22 cellular contexts compared by ENCODE assay signal in genomic region chr5:77748160-77748559, GRCh38. TPM values are rescaled to one million over a fixed set of nuclear protein-coding genes. Genes with fewer than 3 reads are reported as not detected.
DNase-seq lines count a peak whose midpoint lies in the region; FAIRE-seq and TF ChIP-seq lines count a peak whose summit lies in the region.
"Had no signal": no experiment of that assay in that cellular context is flagged by ENCODE, and none has a peak within 500 bp of the region (broad histone marks: within the 10 kb centered on the region; RNA-seq: fewer than 3 reads in every experiment).

No MANE protein-coding gene starts in this region.

- H3K4me1 Mint-ChIP-seq in mesothelial cell of epicardium = peaks cover 12% of the 10 kb centered on the region
- peaks cover 26% of the 10 kb centered on the region for H3K4me1 Mint-ChIP-seq in activated T-helper 2 cell treated with anti-CD3 and anti-CD28 coated beads, Interferon-gamma antibody, Interleukin-2, Interleukin-4, amounts not matched to agents 10 μg/mL and 5 μg/mL and 100 μg/mL, durations not matched to agents 14 hours and 24 hours and 36 hours (ENCODE audit: low read depth)

- no peak overlapping the region for H3K27ac ChIP-seq in substantia nigra (ENCODE audit: low read depth, low read length, poor library complexity, severe bottlenecking)
- H3K27ac ChIP-seq: RWPE1 had no signal

- FAIRE-seq in D721Med (lab: Jason Lieb, UNC) = peak; percentile 11

- H3K27me3 Mint-ChIP-seq in mesothelial cell of epicardium (ENCODE audit: low read depth) = no peaks in the 10 kb centered on the region
- H3K27me3 Mint-ChIP-seq in activated T-helper 2 cell treated with anti-CD3 and anti-CD28 coated beads, Interferon-gamma antibody, Interleukin-2, Interleukin-4, amounts not matched to agents 10 μg/mL and 5 μg/mL and 100 μg/mL, durations not matched to agents 14 hours and 24 hours and 36 hours (ENCODE audit: low read depth) = no peaks in the 10 kb centered on the region

- intact Hi-C loops in activated T-helper 2 cell treated with anti-CD3 and anti-CD28 coated beads, Interferon-gamma antibody, Interleukin-2, Interleukin-4, amounts not matched to agents 10 μg/mL and 5 μg/mL and 100 μg/mL, durations not matched to agents 14 hours and 24 hours and 36 hours (cut with micrococcal nuclease) = no loop called here

- peaks cover 13% of the 10 kb centered on the region for H3K36me3 Mint-ChIP-seq in mesothelial cell of epicardium
- peaks cover 22% of the 10 kb centered on the region for H3K36me3 Mint-ChIP-seq in activated T-helper 2 cell treated with anti-CD3 and anti-CD28 coated beads, Interferon-gamma antibody, Interleukin-2, Interleukin-4, amounts not matched to agents 10 μg/mL and 5 μg/mL and 100 μg/mL, durations not matched to agents 14 hours and 24 hours and 36 hours (ENCODE audit: low read depth)

- H3K27ac Mint-ChIP-seq in mesothelial cell of epicardium = peak overlapping the region; percentile 39
- no peak overlapping the region for H3K27ac Mint-ChIP-seq in activated T-helper 2 cell treated with anti-CD3 and anti-CD28 coated beads, Interferon-gamma antibody, Interleukin-2, Interleukin-4, amounts not matched to agents 10 μg/mL and 5 μg/mL and 100 μg/mL, durations not matched to agents 14 hours and 24 hours and 36 hours
- H3K27ac Mint-ChIP-seq: CD14-positive monocyte had no signal

- TF ChIP-seq CTCF in D721Med (IDR thresholded peaks at IDR 0.05; ENCODE audit: insufficient read depth, missing control alignments) (no peak), mesothelial cell of epicardium (IDR thresholded peaks at IDR 0.05; ENCODE audit: unreplicated experiment) (no peak)

- H3K4me3 Mint-ChIP-seq in mesothelial cell of epicardium = no peak overlapping the region
- no peak overlapping the region for H3K4me3 Mint-ChIP-seq in activated T-helper 2 cell treated with anti-CD3 and anti-CD28 coated beads, Interferon-gamma antibody, Interleukin-2, Interleukin-4, amounts not matched to agents 10 μg/mL and 5 μg/mL and 100 μg/mL, durations not matched to agents 14 hours and 24 hours and 36 hours (ENCODE audit: low read depth)
- H3K4me3 Mint-ChIP-seq: CD14-positive monocyte had no signal

- DNase-seq in NCI-H146 (lab: John Stamatoyannopoulos, UW) = peak; percentile 7
- no peak for DNase-seq in NCI-H146 treated with DMSO at 0.1 percent for 48 hours (lab: John Stamatoyannopoulos, UW; ENCODE audit: unreplicated experiment)
- DNase-seq in D721Med (ENCODE audit: insufficient read length, low spot score) = no peak
- peak; percentile 60 for DNase-seq in OCI-M1 (lab: John Stamatoyannopoulos, UW)
- no peak for DNase-seq in mesothelial cell of epicardium (ENCODE audit: low spot score in 2 of 2, unreplicated experiment in 2 of 2)
- DNase-seq in substantia nigra (lab: John Stamatoyannopoulos, UW) = no peak
- DNase-seq in activated T-helper 2 cell treated with anti-CD3 and anti-CD28 coated beads, Interferon-gamma antibody, Interleukin-2, Interleukin-4, amounts not matched to agents 10 μg/mL and 5 μg/mL and 100 μg/mL, durations not matched to agents 14 hours and 24 hours and 36 hours (ENCODE audit: low spot score) = no peak
- no peak for DNase-seq in activated naive CD4-positive, alpha-beta T cell (lab: John Stamatoyannopoulos, UW)
- DNase-seq: 8988T, ACHN, BE2C, GOT3, KG1, MG63, NCI-H187 treated with DMSO at 0.1 percent for 48 hours, NCI-H2171 treated with DMSO at 0.1 percent for 48 hours, NCI-H345, NCI-H510A treated with DMSO at 0.1 percent for 48 hours, NCI-H748 treated with DMSO at 0.1 percent for 48 hours, SHP77 had no signal

- H3K9me3 Mint-ChIP-seq in mesothelial cell of epicardium = peaks cover 3% of the 10 kb centered on the region
- no peaks in the 10 kb centered on the region for H3K9me3 Mint-ChIP-seq in activated T-helper 2 cell treated with anti-CD3 and anti-CD28 coated beads, Interferon-gamma antibody, Interleukin-2, Interleukin-4, amounts not matched to agents 10 μg/mL and 5 μg/mL and 100 μg/mL, durations not matched to agents 14 hours and 24 hours and 36 hours

RNA-seq across cellular contexts. Expression of gene TBCA, which starts 28.0 kb away (rescaled TPM):
- 213 to 236 TPM (median 221 TPM) in 3 replicates for total RNA-seq in mesothelial cell of epicardium
- total RNA-seq in activated T-helper 2 cell treated with anti-CD3 and anti-CD28 coated beads, Interferon-gamma antibody, Interleukin-2, Interleukin-4, amounts not matched to agents 10 μg/mL and 5 μg/mL and 100 μg/mL, durations not matched to agents 14 hours and 24 hours and 36 hours = 260 and 267 TPM in 2 replicates

Comparison
In these comparisons a context has a peak if more than half of its experiments do, and no peak if none do; other contexts are left out.
1. DNase-seq: peak in NCI-H146 (single experiment) and OCI-M1 (single experiment); none in NCI-H146 treated with DMSO at 0.1 percent for 48 hours (single experiment), D721Med (single experiment), mesothelial cell of epicardium (0 of 2), substantia nigra (0 of 49), activated T-helper 2 cell treated with anti-CD3 and anti-CD28 coated beads, Interferon-gamma antibody, Interleukin-2, Interleukin-4, amounts not matched to agents 10 μg/mL and 5 μg/mL and 100 μg/mL, durations not matched to agents 14 hours and 24 hours and 36 hours (single experiment) and activated naive CD4-positive, alpha-beta T cell (0 of 4).